Comparison of ENCODE assay signal across 1 cellular context in the genomic region with DNA sequence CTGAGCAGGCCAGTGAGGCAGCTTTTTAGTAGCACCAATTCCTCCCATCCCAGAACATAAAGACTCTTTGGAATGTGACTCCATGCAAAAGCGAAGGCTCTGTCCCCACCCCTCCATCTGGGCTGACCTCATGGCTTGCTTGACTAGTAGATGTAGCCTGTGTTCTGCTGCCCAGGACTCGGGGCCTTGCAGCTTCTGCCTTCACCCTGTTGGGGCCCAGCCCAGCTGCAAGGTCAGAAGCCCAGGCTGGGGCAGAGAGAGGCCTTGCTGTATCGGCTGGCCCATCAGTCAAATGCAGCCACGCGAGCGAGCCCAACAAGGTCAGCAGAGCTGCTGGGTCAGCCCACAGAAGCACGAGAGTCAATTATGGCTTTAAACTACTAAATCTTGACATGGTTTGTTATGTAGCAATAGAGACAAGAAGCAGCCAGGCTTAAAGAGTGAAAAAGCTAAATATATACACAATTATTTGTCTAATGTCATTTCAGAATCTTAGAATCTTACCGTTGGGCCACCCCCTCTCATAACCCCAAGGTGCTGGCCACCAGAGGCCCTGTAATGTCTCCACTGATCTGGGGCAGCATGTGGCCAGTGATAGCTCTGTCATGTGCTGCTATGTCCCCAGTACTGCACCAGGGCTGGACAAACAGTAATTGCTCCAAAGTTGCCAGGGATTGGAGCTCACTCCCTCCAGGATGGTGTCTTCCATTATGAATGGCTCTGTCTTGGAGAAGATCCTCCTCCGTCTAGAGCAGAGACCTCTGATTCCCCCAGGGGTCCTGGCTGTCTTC.
TF ChIP-seq lines count a peak whose summit lies in the region.

No MANE protein-coding gene starts in this region.

TF ChIP-seq in H1, 55 proteins besides CTCF, POLR2A, EP300 and RAD21:
- no peak for TF ChIP-seq SIRT6 (IDR thresholded peaks at IDR 0.05; ENCODE audit: low read length)
- TF ChIP-seq CHD2 (IDR thresholded peaks at IDR 0.05; ENCODE audit: low read length) = no peak
- TF ChIP-seq TBP (IDR thresholded peaks at IDR 0.05; ENCODE audit: low read depth, low read length) = no peak
- no peak for TF ChIP-seq BRCA1 (IDR thresholded peaks at IDR 0.05; ENCODE audit: low read depth, low read length)
- TF ChIP-seq PHF8 (conservative IDR thresholded peaks at IDR 0.05; ENCODE audit: low read depth, low read length) = no peak
- no peak for TF ChIP-seq FOSL1 (IDR thresholded peaks at IDR 0.05; ENCODE audit: insufficient read depth, low read depth, low read length)
- no peak for TF ChIP-seq NRF1 (IDR thresholded peaks at IDR 0.05; ENCODE audit: low read depth, low read length)
- TF ChIP-seq TCF12 (IDR thresholded peaks at IDR 0.05; ENCODE audit: low read depth, low read length) = no peak
- no peak for TF ChIP-seq HDAC2 (IDR thresholded peaks at IDR 0.05; ENCODE audit: borderline replicate concordance in 1 of 2, low read depth in 2 of 2, low read length in 2 of 2)
- TF ChIP-seq ASH2L (IDR thresholded peaks at IDR 0.05; ENCODE audit: low read length) = no peak
- no peak for TF ChIP-seq SUZ12 (IDR thresholded peaks at IDR 0.05; ENCODE audit: low read length)
- TF ChIP-seq GABPA (IDR thresholded peaks at IDR 0.05; ENCODE audit: borderline replicate concordance, insufficient read depth, low read length) = no peak
- TF ChIP-seq, protein P1, sequence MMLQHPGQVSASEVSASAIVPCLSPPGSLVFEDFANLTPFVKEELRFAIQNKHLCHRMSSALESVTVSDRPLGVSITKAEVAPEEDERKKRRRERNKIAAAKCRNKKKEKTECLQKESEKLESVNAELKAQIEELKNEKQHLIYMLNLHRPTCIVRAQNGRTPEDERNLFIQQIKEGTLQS (IDR thresholded peaks at IDR 0.05; ENCODE audit: insufficient read depth, low read depth, low read length) = no peak
- no peak for TF ChIP-seq POLR2AphosphoS5 (IDR thresholded peaks at IDR 0.05; ENCODE audit: low read depth, low read length)
- no peak for TF ChIP-seq USF2 (IDR thresholded peaks at IDR 0.05; ENCODE audit: low read length)
- no peak for TF ChIP-seq SRF (IDR thresholded peaks at IDR 0.05; ENCODE audit: low read depth, low read length)
